12 cellular contexts compared by ENCODE assay signal in the genomic region with DNA sequence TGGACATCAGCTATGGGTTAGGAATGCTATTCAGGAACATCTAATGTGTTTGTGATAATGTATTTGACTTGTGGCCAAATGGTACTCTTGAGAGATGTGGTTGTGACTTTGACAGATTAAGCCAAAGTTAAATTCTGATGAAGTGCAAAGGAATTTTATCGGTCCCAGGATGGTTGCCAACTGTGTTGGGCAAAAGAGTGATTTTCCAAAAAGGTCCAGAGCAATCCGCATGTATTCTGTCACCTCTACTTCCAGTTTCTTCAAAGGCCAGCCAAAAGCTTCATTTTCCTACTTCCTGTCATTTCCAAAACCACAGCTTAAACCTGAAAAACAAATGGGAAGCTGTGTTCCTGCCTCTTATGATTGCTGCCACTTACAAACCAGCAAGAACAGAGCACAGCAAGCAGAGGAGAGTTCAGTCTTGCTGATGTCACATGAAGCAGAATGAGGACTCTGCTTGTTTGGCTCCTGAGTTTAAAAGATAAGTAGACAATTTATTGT. TPM values are rescaled to one million over a fixed set of nuclear protein-coding genes. Genes with fewer than 3 reads are reported as not detected.
DNase-seq lines count a peak whose midpoint lies in the region; ATAC-seq and TF ChIP-seq lines count a peak whose summit lies in the region.
"Had no signal": no experiment of that assay in that cellular context is flagged by ENCODE, and none has a peak within 500 bp of the region (broad histone marks: within the 10 kb centered on the region; RNA-seq: fewer than 3 reads in every experiment).

No MANE protein-coding gene starts in this region.

- no peak for TF ChIP-seq EP300 in ovary (IDR thresholded peaks at IDR 0.05)

- no peaks in the 10 kb centered on the region for H3K27me3 ChIP-seq in ovary

- no peaks in the 10 kb centered on the region for H3K27me3 Mint-ChIP-seq in activated CD4-positive, alpha-beta T cell treated with anti-CD3 and anti-CD28 coated beads for 36 hours
- H3K27me3 Mint-ChIP-seq: T-cell had no signal

- DNase-seq in CD1c-positive myeloid dendritic cell (ENCODE audit: extremely low spot score) (peak; percentile 57), Kasumi-1 (lab: John Stamatoyannopoulos, UW) (peak; percentile 19 to 34), choroid plexus epithelial cell (ENCODE audit: low read depth) (peak; percentile 52), myocyte (ENCODE audit: low read depth) (peak; percentile 71), NCI-H1694 treated with DMSO at 0.1 percent for 48 hours (lab: John Stamatoyannopoulos, UW) (no peak), ovary (no peak), iPS-NIHi11 (ENCODE audit: low spot score) (no peak)
- DNase-seq in activated CD4-positive, alpha-beta T cell treated with anti-CD3 and anti-CD28 coated beads for 36 hours: no peak
- DNase-seq: activated T-cell treated with anti-CD3 and anti-CD28 coated beads, Interleukin-2, amount 50 U/mL, for 1 hour; effector CD8-positive, alpha-beta T cell; NCI-H524 treated with DMSO at 0.1 percent for 48 hours; T-cell had no signal

- WGBS in ovary, 3 donors: 27 to 37% (median 32%) methylated on average over 2 of the region's 2 CpGs

- TF ChIP-seq POLR2A in ovary (IDR thresholded peaks at IDR 0.05): no peak

- no peaks in the 10 kb centered on the region for H3K9me3 ChIP-seq in ovary

- no peaks in the 10 kb centered on the region for H3K36me3 Mint-ChIP-seq in activated CD4-positive, alpha-beta T cell treated with anti-CD3 and anti-CD28 coated beads for 36 hours (ENCODE audit: low read depth)
- H3K36me3 Mint-ChIP-seq: T-cell had no signal

- H3K4me3 ChIP-seq in choroid plexus epithelial cell (ENCODE audit: low read depth, low read length): no peak overlapping the region
- no peak overlapping the region for H3K4me3 ChIP-seq in ovary

- peaks cover 1% of the 10 kb centered on the region for H3K4me1 ChIP-seq in ovary (ENCODE audit: insufficient read depth)

- CTCF ChIA-PET in activated CD4-positive, alpha-beta T cell treated with anti-CD3 and anti-CD28 coated beads for 36 hours (lab: Charles Lee): no interaction called here

- H3K9me3 Mint-ChIP-seq in activated CD4-positive, alpha-beta T cell treated with anti-CD3 and anti-CD28 coated beads for 36 hours (ENCODE audit: low read depth): no peaks in the 10 kb centered on the region
- H3K9me3 Mint-ChIP-seq: T-cell had no signal

- peaks cover 27% of the 10 kb centered on the region for H3K4me1 Mint-ChIP-seq in activated CD4-positive, alpha-beta T cell treated with anti-CD3 and anti-CD28 coated beads for 36 hours

- H3K27ac Mint-ChIP-seq in activated CD4-positive, alpha-beta T cell treated with anti-CD3 and anti-CD28 coated beads for 36 hours: no peak overlapping the region

- no peak overlapping the region for H3K4me3 Mint-ChIP-seq in activated CD4-positive, alpha-beta T cell treated with anti-CD3 and anti-CD28 coated beads for 36 hours
- H3K4me3 Mint-ChIP-seq: T-cell had no signal

- intact Hi-C loops in ovary (cut with DNase I): no loop called here
- intact Hi-C loops in activated CD4-positive, alpha-beta T cell treated with anti-CD3 and anti-CD28 coated beads for 36 hours (cut with DNase I, micrococcal nuclease): no loop called here

- POLR2A ChIA-PET in activated CD4-positive, alpha-beta T cell treated with anti-CD3 and anti-CD28 coated beads for 36 hours (lab: Charles Lee): no interaction called here

- ATAC-seq in activated CD4-positive, alpha-beta T cell treated with anti-CD3 and anti-CD28 coated beads for 36 hours: no peak
- ATAC-seq: T-cell had no signal

- H3K36me3 ChIP-seq in ovary: no peaks in the 10 kb centered on the region

- no peak for TF ChIP-seq CTCF in choroid plexus epithelial cell (conservative IDR thresholded peaks at IDR 0.05; ENCODE audit: low read depth, low read length)
- TF ChIP-seq CTCF in ovary (IDR thresholded peaks at IDR 0.05): no peak

- H3K27ac ChIP-seq in ovary: no peak overlapping the region

RNA-seq across cellular contexts. Expression of a gene that starts 59.8 kb away (rescaled TPM):
- 5.5 and 12.6 TPM in 2 replicates for total RNA-seq in myocyte
- polyA plus RNA-seq in myocyte (2012): 7.9 TPM
- 10 to 100 TPM in 2 of 7 donors, 1 to 10 TPM in 5; 2.1 to 13.8 (median 4.5) TPM for total RNA-seq in ovary
- 1 to 10 TPM; 4.4 to 7.8 TPM for polyA plus RNA-seq in ovary
- total RNA-seq in activated CD4-positive, alpha-beta T cell treated with anti-CD3 and anti-CD28 coated beads for 36 hours: 1 to 10 TPM; 3.6 to 4.2 TPM

Comparison
In these comparisons a context has a peak if more than half of its experiments do, and no peak if none do; other contexts are left out.
1. DNase-seq: peak in CD1c-positive myeloid dendritic cell (single experiment), Kasumi-1 (2 of 2), choroid plexus epithelial cell (single experiment) and myocyte (single experiment); none in NCI-H1694 treated with DMSO at 0.1 percent for 48 hours (single experiment), ovary (0 of 5), iPS-NIHi11 (single experiment) and activated CD4-positive, alpha-beta T cell treated with anti-CD3 and anti-CD28 coated beads for 36 hours (single experiment).